In genomic region chr11:135075740-135076139, GRCh38 we compare ENCODE assay signal across 8 cellular contexts.
A peak's percentile ranks its signal among the peaks of the same experiment; 100 is the strongest.
DNase-seq lines count a peak whose midpoint lies in the region; ATAC-seq and TF ChIP-seq lines count a peak whose summit lies in the region.

No MANE protein-coding gene starts in this region.

- no peaks in the 10 kb centered on the region for H3K36me3 ChIP-seq in SJCRH30
- H3K36me3 ChIP-seq in body of pancreas (replicated peaks in 1 of 2; ENCODE audit: insufficient read depth in 1 of 2, low read depth in 2 of 2), result no peaks in the 10 kb centered on the region
- H3K36me3 ChIP-seq in lower lobe of right lung, result no peaks in the 10 kb centered on the region
- H3K36me3 ChIP-seq in testis (ENCODE audit: low read depth, missing control alignments), result no peaks in the 10 kb centered on the region

- TF ChIP-seq CTCF in GM10248 (IDR thresholded peaks at IDR 0.05; ENCODE audit: control extremely low read depth, extremely low read depth, low read depth, missing control alignments) (peak; percentile 37), body of pancreas (IDR thresholded peaks at IDR 0.05) (peak in 5 of 7 experiments; percentile 16 to 49 (median 39)), lower lobe of right lung (IDR thresholded peaks at IDR 0.05) (peak; percentile 55), testis (IDR thresholded peaks at IDR 0.05) (peak; percentile 82 to 96 (median 89))

- TF ChIP-seq POLR2A in body of pancreas (IDR thresholded peaks at IDR 0.05) (no peak), testis (IDR thresholded peaks at IDR 0.05) (no peak)

- H3K4me3 ChIP-seq in SJCRH30 (peak overlapping the region; percentile 63), body of pancreas (no peak overlapping the region), lower lobe of right lung (no peak overlapping the region), testis (peak overlapping the region in 1 of 2 donors; percentile 33)

- intact Hi-C loops in body of pancreas (cut with DNase I) (no loop called here), lower lobe of right lung (cut with DNase I) (no loop called here), testis (cut with DNase I; ENCODE audit: low total_unique reads) (no loop called here)

- H3K9me3 ChIP-seq in SJCRH30 (replicated peaks) (no peaks in the 10 kb centered on the region), body of pancreas (no peaks in the 10 kb centered on the region), lower lobe of right lung (no peaks in the 10 kb centered on the region), testis (no peaks in the 10 kb centered on the region)

- ATAC-seq in body of pancreas (peak; percentile 53), lower lobe of right lung (peak; percentile 72 to 92), GM19328 (IDR thresholded peaks at IDR 0.05; ENCODE audit: unreplicated experiment) (no peak), GM18517 (IDR thresholded peaks at IDR 0.05; ENCODE audit: unreplicated experiment) (no peak)

- H3K27me3 ChIP-seq in SJCRH30, result no peaks in the 10 kb centered on the region
- no peaks in the 10 kb centered on the region for H3K27me3 ChIP-seq in body of pancreas
- H3K27me3 ChIP-seq in lower lobe of right lung (ENCODE audit: low read depth), result no peaks in the 10 kb centered on the region
- no peaks in the 10 kb centered on the region for H3K27me3 ChIP-seq in testis

- CTCF ChIA-PET in GM10248 (lab: Yijun Ruan, JAX), result interaction anchor here (1.0 to 1.2 kb wide), 3 partner anchors 9 to 18 kb away, joined by 3 to 5 read pairs (median 4); no protein-coding TSS in a partner anchor

- WGBS in body of pancreas, 2 donors, result 51 to 60% methylated on average over 17 to 20 of the region's 20 CpGs
- WGBS in testis, 2 donors, result 43 to 65% methylated on average over 3 to 20 of the region's 20 CpGs

- no peak for DNase-seq in GM10248 (ENCODE audit: extremely low spot score)
- DNase-seq in SJCRH30, result peak; percentile 81 to 88
- peak; percentile 43 to 68 (median 56) for DNase-seq in body of pancreas
- peak; percentile 80 for DNase-seq in lower lobe of right lung
- DNase-seq in testis, result peak; percentile 97
- DNase-seq in UCSD-AML1 (lab: John Stamatoyannopoulos, UW; ENCODE audit: unreplicated experiment), result no peak

- 0 out of 2 replicates have a peak, but pooled peaks cover 2% of the 10 kb centered on the region for H3K4me1 ChIP-seq in SJCRH30
- no peaks in the 10 kb centered on the region for H3K4me1 ChIP-seq in body of pancreas
- no peaks in the 10 kb centered on the region for H3K4me1 ChIP-seq in lower lobe of right lung
- no peaks in the 10 kb centered on the region for H3K4me1 ChIP-seq in testis

- POLR2A ChIA-PET in GM10248 (lab: Yijun Ruan, JAX), result no interaction called here

- H3K27ac ChIP-seq in SJCRH30, result peak overlapping the region; percentile 57
- no peak overlapping the region for H3K27ac ChIP-seq in body of pancreas
- no peak overlapping the region for H3K27ac ChIP-seq in lower lobe of right lung
- H3K27ac ChIP-seq in testis, result no peak overlapping the region

Comparison
In these comparisons a context has a peak if more than half of its experiments do, and no peak if none do; other contexts are left out.
1. DNase-seq: peak in SJCRH30 (2 of 2), body of pancreas (4 of 4), lower lobe of right lung (single experiment) and testis (single experiment); none in GM10248 (single experiment) and UCSD-AML1 (single experiment).
2. CTCF ChIP-seq: peak in every context shown above with its lines; median percentile 89 in testis; 55 in lower lobe of right lung; 39 in body of pancreas; 37 in GM10248.
3. ATAC-seq: peak in body of pancreas (single experiment) and lower lobe of right lung (2 of 2); none in GM19328 (single experiment) and GM18517 (single experiment).